In the genomic region with DNA sequence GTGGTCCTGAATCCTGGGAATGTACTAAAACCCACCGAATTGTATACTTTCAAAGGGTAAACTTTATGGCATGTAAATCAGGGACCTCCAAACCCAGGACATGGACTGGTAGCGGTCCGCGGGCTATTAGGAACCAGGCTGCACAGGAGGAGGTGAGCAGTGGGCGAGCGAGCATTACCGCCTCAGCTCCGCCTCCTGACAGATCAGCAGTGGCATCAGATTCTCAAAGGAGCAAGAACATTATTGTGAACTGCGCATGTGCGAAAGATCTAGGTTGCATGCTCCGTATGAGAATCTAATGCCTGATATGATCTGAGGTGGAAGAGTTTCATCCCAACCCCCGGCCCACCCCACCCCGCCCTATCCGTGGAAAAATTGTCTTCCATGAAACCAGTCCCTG, we compare ENCODE assay signal across 1 cellular context.
TF ChIP-seq lines count a peak whose summit lies in the region.

No MANE protein-coding gene starts in this region.

TF ChIP-seq in HepG2, 621 proteins besides CTCF, POLR2A, EP300 and RAD21:
- TF ChIP-seq, protein P1, sequence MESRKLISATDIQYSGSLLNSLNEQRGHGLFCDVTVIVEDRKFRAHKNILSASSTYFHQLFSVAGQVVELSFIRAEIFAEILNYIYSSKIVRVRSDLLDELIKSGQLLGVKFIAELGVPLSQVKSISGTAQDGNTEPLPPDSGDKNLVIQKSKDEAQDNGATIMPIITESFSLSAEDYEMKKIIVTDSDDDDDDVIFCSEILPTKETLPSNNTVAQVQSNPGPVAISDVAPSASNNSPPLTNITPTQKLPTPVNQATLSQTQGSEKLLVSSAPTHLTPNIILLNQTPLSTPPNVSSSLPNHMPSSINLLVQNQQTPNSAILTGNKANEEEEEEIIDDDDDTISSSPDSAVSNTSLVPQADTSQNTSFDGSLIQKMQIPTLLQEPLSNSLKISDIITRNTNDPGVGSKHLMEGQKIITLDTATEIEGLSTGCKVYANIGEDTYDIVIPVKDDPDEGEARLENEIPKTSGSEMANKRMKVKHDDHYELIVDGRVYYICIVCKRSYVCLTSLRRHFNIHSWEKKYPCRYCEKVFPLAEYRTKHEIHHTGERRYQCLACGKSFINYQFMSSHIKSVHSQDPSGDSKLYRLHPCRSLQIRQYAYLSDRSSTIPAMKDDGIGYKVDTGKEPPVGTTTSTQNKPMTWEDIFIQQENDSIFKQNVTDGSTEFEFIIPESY (CRISPR knock-in tag; IDR thresholded peaks at IDR 0.05) = peak; percentile 44; the same call in 1 of the 2 replicates
- TF ChIP-seq ZNF30 (CRISPR knock-in tag; IDR thresholded peaks at IDR 0.05) (no peak), YEATS2 (CRISPR knock-in tag; IDR thresholded peaks at IDR 0.05; ENCODE audit: borderline replicate concordance) (no peak)
